Comparison of ENCODE assay signal across 8 cellular contexts in genomic region chr12:133081408-133081806, GRCh38. TPM values are rescaled to one million over a fixed set of nuclear protein-coding genes. Genes with fewer than 3 reads are reported as not detected.
DNase-seq lines count a peak whose midpoint lies in the region; ATAC-seq, FAIRE-seq and TF ChIP-seq lines count a peak whose summit lies in the region.

No MANE protein-coding gene starts in this region.

- H3K18ac ChIP-seq in mesendoderm (ENCODE audit: low read length) = no peak overlapping the region

- no peak overlapping the region for H2BK5ac ChIP-seq in mesendoderm (ENCODE audit: low read length)

- peaks cover 6% of the 10 kb centered on the region for H3K79me1 ChIP-seq in mesendoderm (ENCODE audit: low read length)

- H3K27ac Mint-ChIP-seq in mesothelial cell of epicardium = no peak overlapping the region

- H3K36me3 ChIP-seq in HAP-1 (replicated peaks) (peaks cover 37% of the 10 kb centered on the region), bronchial epithelial cell (ENCODE audit: control insufficient read depth, insufficient read depth, low read length) (peaks cover 13% of the 10 kb centered on the region), mesendoderm (ENCODE audit: control insufficient read depth, insufficient read depth, low read length) (peaks cover 3% of the 10 kb centered on the region)

- no peak for FAIRE-seq in bronchial epithelial cell (lab: Jason Lieb, UNC)
- no peak for FAIRE-seq in H54 (lab: Jason Lieb, UNC)

- H3K9ac ChIP-seq in mesendoderm (ENCODE audit: low read length) = peak overlapping the region; percentile 53

- H2AK5ac ChIP-seq in mesendoderm (ENCODE audit: low read length) = no peak overlapping the region

- H4K5ac ChIP-seq in mesendoderm (ENCODE audit: low read length) = no peak overlapping the region

- H3K4me3 ChIP-seq in AG09309 (ENCODE audit: control insufficient read depth, low read depth, low read length) (peak overlapping the region; percentile 90), HAP-1 (peak overlapping the region; percentile 88), bronchial epithelial cell (ENCODE audit: low read depth, low read length) (peak overlapping the region; percentile 89), mesendoderm (ENCODE audit: low read length) (peak overlapping the region; percentile 52)

- no peak for TF ChIP-seq POLR2A in H54 (IDR thresholded peaks at IDR 0.05; ENCODE audit: low read depth, low read length)

- H3K4me2 ChIP-seq in mesendoderm (ENCODE audit: low read length) = peak overlapping the region; percentile 77

- peaks cover 8% of the 10 kb centered on the region for H3K79me2 ChIP-seq in mesendoderm (ENCODE audit: control insufficient read depth, insufficient read depth, low read length)

- H3K23ac ChIP-seq in mesendoderm (ENCODE audit: low read length) = no peak overlapping the region

- no peak overlapping the region for H3K4me3 Mint-ChIP-seq in mesothelial cell of epicardium

- H3K4ac ChIP-seq in mesendoderm (ENCODE audit: low read depth, low read length) = no peak overlapping the region

- WGBS in mesendoderm (ENCODE audit: extremely low coverage, insufficient coverage, low lambda C conversion rate) = no CpG with 5 or more reads among the region's 9 CpGs

- ATAC-seq in HG03280 (IDR thresholded peaks at IDR 0.05; ENCODE audit: unreplicated experiment) = no peak

- H3K56ac ChIP-seq in mesendoderm (ENCODE audit: low read length) = peak overlapping the region; percentile 76

- H3K4me1 ChIP-seq in HAP-1 (no peaks in the 10 kb centered on the region), mesendoderm (ENCODE audit: control insufficient read depth, low read depth, low read length) (no peaks in the 10 kb centered on the region)

- in situ Hi-C loops in HAP-1 (cut with MboI; ENCODE audit: low sequenced_read_pairs) = no loop called here

- H3K27me3 ChIP-seq in HAP-1 (ENCODE audit: low read depth) (no peaks in the 10 kb centered on the region), bronchial epithelial cell (ENCODE audit: control insufficient read depth, insufficient read depth, low read length) (no peaks in the 10 kb centered on the region), mesendoderm (ENCODE audit: insufficient read depth, low read length, poor library complexity) (no peaks in the 10 kb centered on the region)

- H3K4me1 Mint-ChIP-seq in mesothelial cell of epicardium = no peaks in the 10 kb centered on the region

- H3K36me3 Mint-ChIP-seq in mesothelial cell of epicardium = peaks cover 60% of the 10 kb centered on the region

- peaks cover 57% of the 10 kb centered on the region for H3K9me3 Mint-ChIP-seq in mesothelial cell of epicardium

- DNase-seq in AG09309 (ENCODE audit: low read depth) = no peak
- DNase-seq in HAP-1 (ENCODE audit: low spot score in 2 of 2) = no peak
- DNase-seq in bronchial epithelial cell (ENCODE audit: low read depth) = no peak
- DNase-seq in mesendoderm = peak; percentile 10
- no peak for DNase-seq in H54 (ENCODE audit: insufficient read length, low spot score)
- DNase-seq in mesothelial cell of epicardium (ENCODE audit: low spot score in 2 of 2, unreplicated experiment in 2 of 2) = no peak
- DNase-seq in HPDE6-E6E7 (ENCODE audit: extremely low spot score) = no peak

- no peaks in the 10 kb centered on the region for H3K27me3 Mint-ChIP-seq in mesothelial cell of epicardium (ENCODE audit: low read depth)

- H3K9me3 ChIP-seq in HAP-1 = peaks cover 20% of the 10 kb centered on the region

- H2BK15ac ChIP-seq in mesendoderm (replicated peaks; ENCODE audit: low read depth) = no peak overlapping the region

- no peak overlapping the region for H3K27ac ChIP-seq in mesendoderm (ENCODE audit: low read depth, low read length)

- TF ChIP-seq CTCF in AG09309 (IDR thresholded peaks at IDR 0.05; ENCODE audit: control insufficient read depth, insufficient read depth, low read depth, low read length, missing control alignments) (no peak), bronchial epithelial cell (IDR thresholded peaks at IDR 0.05; ENCODE audit: insufficient read depth, low read length, severe bottlenecking) (no peak), mesothelial cell of epicardium (IDR thresholded peaks at IDR 0.05; ENCODE audit: unreplicated experiment) (no peak)

- H4K8ac ChIP-seq in mesendoderm (ENCODE audit: low read depth, low read length) = no peak overlapping the region

- no peak overlapping the region for H2BK120ac ChIP-seq in mesendoderm (ENCODE audit: low read depth, low read length)

RNA-seq across cellular contexts. Expression of gene ZNF140, which starts 0.7 kb away (rescaled TPM):
- total RNA-seq in bronchial epithelial cell (19.2 and 37.3 TPM in 2 replicates), mesothelial cell of epicardium (26.5 to 29.2 TPM (median 29.1 TPM) in 3 replicates)
- polyA plus RNA-seq in mesendoderm (2013, experiment 1 of 2) = 12.8 TPM
- 13.4 TPM for polyA plus RNA-seq in mesendoderm (2013, experiment 2 of 2)

RNA-seq across cellular contexts. Expression of gene ZNF84, which starts 44.1 kb away (rescaled TPM):
- total RNA-seq in bronchial epithelial cell (22.4 TPM in 2 replicates), mesothelial cell of epicardium (95.9 to 101 TPM (median 96.1 TPM) in 3 replicates)
- 24.9 TPM for polyA plus RNA-seq in mesendoderm (2013, experiment 1 of 2)
- 26.9 TPM for polyA plus RNA-seq in mesendoderm (2013, experiment 2 of 2)

RNA-seq across cellular contexts. Expression of gene ZNF891, which starts 48.7 kb away (rescaled TPM):
- 0.53 and 0.77 TPM in 2 replicates for total RNA-seq in bronchial epithelial cell
- 0.67 TPM for polyA plus RNA-seq in mesendoderm (2013, experiment 1 of 2)
- 0.67 TPM for polyA plus RNA-seq in mesendoderm (2013, experiment 2 of 2)
- total RNA-seq in mesothelial cell of epicardium = 5.6 to 6.2 TPM (median 5.8 TPM) in 3 replicates

RNA-seq across cellular contexts. Expression of gene ZNF10, which starts 49.0 kb away (rescaled TPM):
- total RNA-seq in bronchial epithelial cell (2.9 and 4.1 TPM in 2 replicates), mesothelial cell of epicardium (26.0 to 30.6 TPM (median 27.6 TPM) in 3 replicates)
- polyA plus RNA-seq in mesendoderm (2013, experiment 1 of 2) = 6.3 TPM
- polyA plus RNA-seq in mesendoderm (2013, experiment 2 of 2) = 6.5 TPM
